ENCODE assay signal across 8 cellular contexts in genomic region chr19:36215276-36216171, GRCh38. TPM values are rescaled to one million over a fixed set of nuclear protein-coding genes. Genes with fewer than 3 reads are reported as not detected.
A peak's percentile ranks its signal among the peaks of the same experiment; 100 is the strongest.
DNase-seq lines count a peak whose midpoint lies in the region; ATAC-seq and TF ChIP-seq lines count a peak whose summit lies in the region.

No MANE protein-coding gene starts in this region.

- ATAC-seq in GM19328 (IDR thresholded peaks at IDR 0.05; ENCODE audit: unreplicated experiment) (peak; percentile 2), HG02759 (IDR thresholded peaks at IDR 0.05; ENCODE audit: unreplicated experiment) (no peak)

- H3K4me3 ChIP-seq in AG09309 (ENCODE audit: control insufficient read depth, low read depth, low read length) (peak overlapping the region; percentile 86), cardiac fibroblast (replicated peaks in 1 of 2; ENCODE audit: low read depth in 2 of 2, low read length in 2 of 2) (peak overlapping the region; percentile 69 to 92), vagina (peak overlapping the region; percentile 66 to 97)

- no peaks in the 10 kb centered on the region for H3K9me3 ChIP-seq in vagina

- H3K4me1 ChIP-seq in vagina = peaks cover 35% of the 10 kb centered on the region

- intact Hi-C loops in vagina (cut with DNase I) = no loop called here

- no peak for TF ChIP-seq CTCF in AG09309 (IDR thresholded peaks at IDR 0.05; ENCODE audit: control insufficient read depth, insufficient read depth, low read depth, low read length, missing control alignments)
- TF ChIP-seq CTCF in cardiac fibroblast (IDR thresholded peaks at IDR 0.05; ENCODE audit: low read depth, low read length) = no peak
- TF ChIP-seq CTCF in vagina (IDR thresholded peaks at IDR 0.05) = no peak

- no peaks in the 10 kb centered on the region for H3K27me3 ChIP-seq in vagina

- DNase-seq in AG09309 (ENCODE audit: low read depth) = peak; percentile 1
- peak; percentile 42 for DNase-seq in NCI-H748 treated with DMSO at 0.1 percent for 48 hours (lab: John Stamatoyannopoulos, UW)
- DNase-seq in cardiac fibroblast (ENCODE audit: low read depth in 2 of 2) = peak; percentile 60 to 63
- DNase-seq in lung microvascular endothelial cell (ENCODE audit: low read depth in 2 of 2) = peak; percentile 23 to 56
- DNase-seq in vagina (ENCODE audit: extremely low spot score in 2 of 2) = no peak
- DNase-seq in GOT3 (lab: John Stamatoyannopoulos, UW) = no peak

- H3K36me3 ChIP-seq in vagina = no peaks in the 10 kb centered on the region

- peak overlapping the region; percentile 94 for H3K27ac ChIP-seq in vagina

- TF ChIP-seq POLR2A in vagina (IDR thresholded peaks at IDR 0.05) = no peak

RNA-seq across cellular contexts. Expression of gene ZNF146, which starts 0.6 kb away (rescaled TPM):
- total RNA-seq in lung microvascular endothelial cell = 50.1 and 65.7 TPM in 2 replicates
- 42.2 TPM for total RNA-seq in vagina

RNA-seq across cellular contexts. Expression of gene ZNF565, which starts 1.1 kb away (rescaled TPM):
- total RNA-seq in lung microvascular endothelial cell (2.0 and 3.8 TPM in 2 replicates), vagina (3.9 TPM)

Comparison
In these comparisons a context has a peak if more than half of its experiments do, and no peak if none do; other contexts are left out.
1. DNase-seq: peak in AG09309 (single experiment), NCI-H748 treated with DMSO at 0.1 percent for 48 hours (single experiment), cardiac fibroblast (2 of 2) and lung microvascular endothelial cell (2 of 2); none in vagina (0 of 2) and GOT3 (single experiment).
2. Peak in every context shown above with its lines, with median percentiles within 50 percentile points of each other: H3K4me3 ChIP-seq.